1 cellular context compared by ENCODE assay signal in the genomic region with DNA sequence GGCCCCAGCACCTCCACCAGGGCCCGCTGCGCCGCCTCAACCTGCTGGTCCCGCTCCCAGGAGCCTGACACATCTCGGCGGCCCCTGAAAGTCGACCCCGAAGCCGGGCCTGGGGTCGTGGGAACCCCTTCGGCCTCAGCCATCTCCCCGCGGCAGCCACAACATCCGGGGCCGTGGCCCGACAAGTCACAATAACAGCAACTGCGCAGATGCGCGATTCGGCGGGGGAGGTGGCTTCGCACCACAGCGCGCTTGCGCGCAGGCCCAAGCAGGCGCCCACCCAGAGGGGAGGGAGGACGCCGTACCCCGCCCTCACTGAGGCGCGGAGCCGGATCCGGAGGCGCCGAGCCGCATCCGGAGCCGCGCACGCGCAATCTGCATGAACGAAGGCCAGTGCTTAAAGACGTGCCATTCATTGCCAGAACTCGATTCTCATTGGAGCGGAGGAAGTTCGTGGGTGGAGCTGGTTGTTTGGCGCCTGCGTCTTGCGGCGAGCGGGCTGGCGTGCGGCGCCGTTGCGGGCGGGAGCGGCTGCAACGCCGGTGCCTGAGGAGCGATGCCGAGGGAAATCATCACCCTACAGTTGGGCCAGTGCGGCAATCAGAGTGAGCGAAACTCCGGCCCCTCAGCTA.
TF ChIP-seq lines count a peak whose summit lies in the region.

A gene with protein sequence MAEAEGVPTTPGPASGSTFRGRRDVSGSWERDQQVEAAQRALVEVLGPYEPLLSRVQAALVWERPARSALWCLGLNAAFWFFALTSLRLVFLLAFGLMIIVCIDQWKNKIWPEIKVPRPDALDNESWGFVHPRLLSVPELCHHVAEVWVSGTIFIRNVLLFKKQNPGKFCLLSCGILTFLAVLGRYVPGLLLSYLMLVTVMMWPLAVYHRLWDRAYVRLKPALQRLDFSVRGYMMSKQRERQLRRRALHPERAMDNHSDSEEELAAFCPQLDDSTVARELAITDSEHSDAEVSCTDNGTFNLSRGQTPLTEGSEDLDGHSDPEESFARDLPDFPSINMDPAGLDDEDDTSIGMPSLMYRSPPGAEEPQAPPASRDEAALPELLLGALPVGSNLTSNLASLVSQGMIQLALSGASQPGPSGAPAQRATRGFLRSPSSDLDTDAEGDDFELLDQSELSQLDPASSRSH (minus strand): TSS at position 193 of the 632 bp plus-strand sequence. CDS start 50 bp downstream, at position 143.
A gene (plus strand): TSS at position 502 of the 632 bp plus-strand sequence. CDS start 55 bp downstream, at position 557.

TF ChIP-seq in HepG2, 621 proteins besides CTCF, POLR2A, EP300 and RAD21 (continued from another document and continues in another):
- TF ChIP-seq PHF20 (CRISPR knock-in tag; IDR thresholded peaks at IDR 0.05), result peak; percentile 80
- no peak for TF ChIP-seq SSRP1 (CRISPR knock-in tag; IDR thresholded peaks at IDR 0.05)
- TF ChIP-seq, protein P1, sequence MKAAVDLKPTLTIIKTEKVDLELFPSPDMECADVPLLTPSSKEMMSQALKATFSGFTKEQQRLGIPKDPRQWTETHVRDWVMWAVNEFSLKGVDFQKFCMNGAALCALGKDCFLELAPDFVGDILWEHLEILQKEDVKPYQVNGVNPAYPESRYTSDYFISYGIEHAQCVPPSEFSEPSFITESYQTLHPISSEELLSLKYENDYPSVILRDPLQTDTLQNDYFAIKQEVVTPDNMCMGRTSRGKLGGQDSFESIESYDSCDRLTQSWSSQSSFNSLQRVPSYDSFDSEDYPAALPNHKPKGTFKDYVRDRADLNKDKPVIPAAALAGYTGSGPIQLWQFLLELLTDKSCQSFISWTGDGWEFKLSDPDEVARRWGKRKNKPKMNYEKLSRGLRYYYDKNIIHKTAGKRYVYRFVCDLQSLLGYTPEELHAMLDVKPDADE (CRISPR knock-in tag; IDR thresholded peaks at IDR 0.05), result peak; percentile 75
- TF ChIP-seq, protein P2, sequence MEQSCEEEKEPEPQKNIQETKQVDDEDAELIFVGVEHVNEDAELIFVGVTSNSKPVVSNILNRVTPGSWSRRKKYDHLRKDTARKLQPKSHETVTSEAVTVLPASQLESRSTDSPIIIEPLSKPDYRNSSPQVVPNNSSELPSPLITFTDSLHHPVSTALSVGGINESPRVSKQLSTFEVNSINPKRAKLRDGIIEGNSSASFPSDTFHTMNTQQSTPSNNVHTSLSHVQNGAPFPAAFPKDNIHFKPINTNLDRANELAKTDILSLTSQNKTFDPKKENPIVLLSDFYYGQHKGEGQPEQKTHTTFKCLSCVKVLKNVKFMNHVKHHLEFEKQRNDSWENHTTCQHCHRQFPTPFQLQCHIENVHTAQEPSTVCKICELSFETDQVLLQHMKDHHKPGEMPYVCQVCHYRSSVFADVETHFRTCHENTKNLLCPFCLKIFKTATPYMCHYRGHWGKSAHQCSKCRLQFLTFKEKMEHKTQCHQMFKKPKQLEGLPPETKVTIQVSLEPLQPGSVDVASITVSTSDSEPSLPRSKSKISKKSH (CRISPR knock-in tag; IDR thresholded peaks at IDR 0.05; ENCODE audit: borderline replicate concordance), result peak; percentile 83
- TF ChIP-seq, protein P3, sequence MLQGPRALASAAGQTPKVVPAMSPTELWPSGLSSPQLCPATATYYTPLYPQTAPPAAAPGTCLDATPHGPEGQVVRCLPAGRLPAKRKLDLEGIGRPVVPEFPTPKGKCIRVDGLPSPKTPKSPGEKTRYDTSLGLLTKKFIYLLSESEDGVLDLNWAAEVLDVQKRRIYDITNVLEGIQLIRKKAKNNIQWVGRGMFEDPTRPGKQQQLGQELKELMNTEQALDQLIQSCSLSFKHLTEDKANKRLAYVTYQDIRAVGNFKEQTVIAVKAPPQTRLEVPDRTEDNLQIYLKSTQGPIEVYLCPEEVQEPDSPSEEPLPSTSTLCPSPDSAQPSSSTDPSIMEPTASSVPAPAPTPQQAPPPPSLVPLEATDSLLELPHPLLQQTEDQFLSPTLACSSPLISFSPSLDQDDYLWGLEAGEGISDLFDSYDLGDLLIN (CRISPR knock-in tag; IDR thresholded peaks at IDR 0.05; ENCODE audit: borderline replicate concordance), result 0 out of 2 replicates have a peak, but pooled peaks have one; percentile 84
- no peak; the same call in 1 of the 2 replicates for TF ChIP-seq ZNF552 (CRISPR knock-in tag; IDR thresholded peaks at IDR 0.05; ENCODE audit: borderline replicate concordance)
- no peak for TF ChIP-seq ASH2L (IDR thresholded peaks at IDR 0.05; ENCODE audit: insufficient read length, low read depth, low read length)
- TF ChIP-seq, protein P4, sequence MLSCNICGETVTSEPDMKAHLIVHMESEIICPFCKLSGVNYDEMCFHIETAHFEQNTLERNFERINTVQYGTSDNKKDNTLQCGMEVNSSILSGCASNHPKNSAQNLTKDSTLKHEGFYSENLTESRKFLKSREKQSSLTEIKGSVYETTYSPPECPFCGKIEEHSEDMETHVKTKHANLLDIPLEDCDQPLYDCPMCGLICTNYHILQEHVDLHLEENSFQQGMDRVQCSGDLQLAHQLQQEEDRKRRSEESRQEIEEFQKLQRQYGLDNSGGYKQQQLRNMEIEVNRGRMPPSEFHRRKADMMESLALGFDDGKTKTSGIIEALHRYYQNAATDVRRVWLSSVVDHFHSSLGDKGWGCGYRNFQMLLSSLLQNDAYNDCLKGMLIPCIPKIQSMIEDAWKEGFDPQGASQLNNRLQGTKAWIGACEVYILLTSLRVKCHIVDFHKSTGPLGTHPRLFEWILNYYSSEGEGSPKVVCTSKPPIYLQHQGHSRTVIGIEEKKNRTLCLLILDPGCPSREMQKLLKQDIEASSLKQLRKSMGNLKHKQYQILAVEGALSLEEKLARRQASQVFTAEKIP (CRISPR knock-in tag; IDR thresholded peaks at IDR 0.05; ENCODE audit: borderline replicate concordance), result no peak
- peak; percentile 30; the same call in 1 of the 2 replicates for TF ChIP-seq ZBTB38 (CRISPR knock-in tag; IDR thresholded peaks at IDR 0.05)
- peak; percentile 85; the same call in 1 of the 2 replicates for TF ChIP-seq ZNF614 (CRISPR knock-in tag; IDR thresholded peaks at IDR 0.05; ENCODE audit: borderline replicate concordance)
- TF ChIP-seq ZSCAN29 (CRISPR knock-in tag; conservative IDR thresholded peaks at IDR 0.05), result no peak
- TF ChIP-seq SRF (IDR thresholded peaks at IDR 0.05; ENCODE audit: low read depth, low read length), result no peak
- TF ChIP-seq ZNF282 (IDR thresholded peaks at IDR 0.05; ENCODE audit: partially characterized antibody), result no peak
- TF ChIP-seq ISL2 (CRISPR knock-in tag; IDR thresholded peaks at IDR 0.05), result peak; percentile 60
- TF ChIP-seq, protein P5, sequence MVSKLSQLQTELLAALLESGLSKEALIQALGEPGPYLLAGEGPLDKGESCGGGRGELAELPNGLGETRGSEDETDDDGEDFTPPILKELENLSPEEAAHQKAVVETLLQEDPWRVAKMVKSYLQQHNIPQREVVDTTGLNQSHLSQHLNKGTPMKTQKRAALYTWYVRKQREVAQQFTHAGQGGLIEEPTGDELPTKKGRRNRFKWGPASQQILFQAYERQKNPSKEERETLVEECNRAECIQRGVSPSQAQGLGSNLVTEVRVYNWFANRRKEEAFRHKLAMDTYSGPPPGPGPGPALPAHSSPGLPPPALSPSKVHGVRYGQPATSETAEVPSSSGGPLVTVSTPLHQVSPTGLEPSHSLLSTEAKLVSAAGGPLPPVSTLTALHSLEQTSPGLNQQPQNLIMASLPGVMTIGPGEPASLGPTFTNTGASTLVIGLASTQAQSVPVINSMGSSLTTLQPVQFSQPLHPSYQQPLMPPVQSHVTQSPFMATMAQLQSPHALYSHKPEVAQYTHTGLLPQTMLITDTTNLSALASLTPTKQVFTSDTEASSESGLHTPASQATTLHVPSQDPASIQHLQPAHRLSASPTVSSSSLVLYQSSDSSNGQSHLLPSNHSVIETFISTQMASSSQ (IDR thresholded peaks at IDR 0.05; ENCODE audit: low read depth), result no peak
- TF ChIP-seq, protein P5 (CRISPR knock-in tag; IDR thresholded peaks at IDR 0.05; ENCODE audit: borderline replicate concordance), result peak; percentile 4; the same call in 1 of the 2 replicates
- TF ChIP-seq, protein P6, sequence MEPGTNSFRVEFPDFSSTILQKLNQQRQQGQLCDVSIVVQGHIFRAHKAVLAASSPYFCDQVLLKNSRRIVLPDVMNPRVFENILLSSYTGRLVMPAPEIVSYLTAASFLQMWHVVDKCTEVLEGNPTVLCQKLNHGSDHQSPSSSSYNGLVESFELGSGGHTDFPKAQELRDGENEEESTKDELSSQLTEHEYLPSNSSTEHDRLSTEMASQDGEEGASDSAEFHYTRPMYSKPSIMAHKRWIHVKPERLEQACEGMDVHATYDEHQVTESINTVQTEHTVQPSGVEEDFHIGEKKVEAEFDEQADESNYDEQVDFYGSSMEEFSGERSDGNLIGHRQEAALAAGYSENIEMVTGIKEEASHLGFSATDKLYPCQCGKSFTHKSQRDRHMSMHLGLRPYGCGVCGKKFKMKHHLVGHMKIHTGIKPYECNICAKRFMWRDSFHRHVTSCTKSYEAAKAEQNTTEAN (CRISPR knock-in tag; conservative IDR thresholded peaks at IDR 0.05), result peak; percentile 48; the same call in 1 of the 2 replicates
- TF ChIP-seq CHCHD3 (CRISPR knock-in tag; IDR thresholded peaks at IDR 0.05), result no peak; the same call in 1 of the 2 replicates
- peak; percentile 96 for TF ChIP-seq ZNF605 (CRISPR knock-in tag; IDR thresholded peaks at IDR 0.05)
- TF ChIP-seq ZNF3 (CRISPR knock-in tag; IDR thresholded peaks at IDR 0.05), result no peak
- no peak for TF ChIP-seq HOXA9 (CRISPR knock-in tag; IDR thresholded peaks at IDR 0.05; ENCODE audit: borderline replicate concordance)
- TF ChIP-seq ZNF264 (CRISPR knock-in tag; IDR thresholded peaks at IDR 0.05), result peak; percentile 84
- peak; percentile 87; the same call in 1 of the 2 replicates for TF ChIP-seq TGIF2 (CRISPR knock-in tag; IDR thresholded peaks at IDR 0.05)
- peak; percentile 84; the same call in 1 of the 2 replicates for TF ChIP-seq ZNF773 (CRISPR knock-in tag; IDR thresholded peaks at IDR 0.05; ENCODE audit: borderline replicate concordance)
- TF ChIP-seq, protein P7, sequence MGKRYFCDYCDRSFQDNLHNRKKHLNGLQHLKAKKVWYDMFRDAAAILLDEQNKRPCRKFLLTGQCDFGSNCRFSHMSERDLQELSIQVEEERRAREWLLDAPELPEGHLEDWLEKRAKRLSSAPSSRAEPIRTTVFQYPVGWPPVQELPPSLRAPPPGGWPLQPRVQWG (CRISPR knock-in tag; IDR thresholded peaks at IDR 0.05; ENCODE audit: borderline replicate concordance, low read depth), result no peak
- TF ChIP-seq NCOA2 (CRISPR knock-in tag; IDR thresholded peaks at IDR 0.05), result 0 out of 2 replicates have a peak, but pooled peaks have one; percentile 15
- no peak for TF ChIP-seq FLYWCH1 (CRISPR knock-in tag; IDR thresholded peaks at IDR 0.05)
- TF ChIP-seq, protein P8, sequence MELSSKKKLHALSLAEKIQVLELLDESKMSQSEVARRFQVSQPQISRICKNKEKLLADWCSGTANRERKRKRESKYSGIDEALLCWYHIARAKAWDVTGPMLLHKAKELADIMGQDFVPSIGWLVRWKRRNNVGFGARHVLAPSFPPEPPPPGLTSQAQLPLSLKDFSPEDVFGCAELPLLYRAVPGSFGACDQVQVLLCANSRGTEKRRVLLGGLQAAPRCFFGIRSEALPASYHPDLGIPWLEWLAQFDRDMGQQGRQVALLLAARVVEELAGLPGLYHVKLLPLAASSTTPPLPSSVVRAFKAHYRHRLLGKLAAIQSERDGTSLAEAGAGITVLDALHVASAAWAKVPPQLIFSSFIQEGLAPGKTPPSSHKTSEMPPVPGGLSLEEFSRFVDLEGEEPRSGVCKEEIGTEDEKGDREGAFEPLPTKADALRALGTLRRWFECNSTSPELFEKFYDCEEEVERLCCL (CRISPR knock-in tag; IDR thresholded peaks at IDR 0.05; ENCODE audit: borderline replicate concordance), result 0 out of 2 replicates have a peak, but pooled peaks have one; percentile 44
- TF ChIP-seq ZNF747 (CRISPR knock-in tag; IDR thresholded peaks at IDR 0.05; ENCODE audit: borderline replicate concordance), result no peak; the same call in 1 of the 2 replicates
- TF ChIP-seq, protein P9, sequence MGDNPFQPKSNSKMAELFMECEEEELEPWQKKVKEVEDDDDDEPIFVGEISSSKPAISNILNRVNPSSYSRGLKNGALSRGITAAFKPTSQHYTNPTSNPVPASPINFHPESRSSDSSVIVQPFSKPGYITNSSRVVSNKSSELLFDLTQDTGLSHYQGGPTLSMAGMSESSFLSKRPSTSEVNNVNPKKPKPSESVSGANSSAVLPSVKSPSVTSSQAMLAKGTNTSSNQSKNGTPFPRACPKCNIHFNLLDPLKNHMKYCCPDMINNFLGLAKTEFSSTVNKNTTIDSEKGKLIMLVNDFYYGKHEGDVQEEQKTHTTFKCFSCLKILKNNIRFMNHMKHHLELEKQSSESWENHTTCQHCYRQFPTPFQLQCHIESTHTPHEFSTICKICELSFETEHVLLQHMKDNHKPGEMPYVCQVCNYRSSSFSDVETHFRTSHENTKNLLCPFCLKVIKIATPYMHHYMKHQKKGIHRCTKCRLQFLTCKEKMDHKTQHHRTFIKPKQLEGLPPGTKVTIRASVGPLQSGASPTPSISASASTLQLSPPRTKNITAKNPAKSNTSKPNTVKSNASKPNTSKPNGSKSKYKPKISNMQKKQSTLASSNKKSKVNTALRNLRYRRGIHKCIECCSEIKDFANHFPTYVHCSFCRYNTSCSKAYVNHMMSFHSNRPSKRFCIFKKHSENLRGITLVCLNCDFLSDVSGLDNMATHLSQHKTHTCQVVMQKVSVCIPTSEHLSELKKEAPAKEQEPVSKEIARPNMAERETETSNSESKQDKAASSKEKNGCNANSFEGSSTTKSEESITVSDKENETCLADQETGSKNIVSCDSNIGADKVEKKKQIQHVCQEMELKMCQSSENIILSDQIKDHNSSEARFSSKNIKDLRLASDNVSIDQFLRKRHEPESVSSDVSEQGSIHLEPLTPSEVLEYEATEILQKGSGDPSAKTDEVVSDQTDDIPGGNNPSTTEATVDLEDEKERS (CRISPR knock-in tag; IDR thresholded peaks at IDR 0.05), result peak; percentile 65; the same call in 1 of the 2 replicates
- TF ChIP-seq, protein P10, sequence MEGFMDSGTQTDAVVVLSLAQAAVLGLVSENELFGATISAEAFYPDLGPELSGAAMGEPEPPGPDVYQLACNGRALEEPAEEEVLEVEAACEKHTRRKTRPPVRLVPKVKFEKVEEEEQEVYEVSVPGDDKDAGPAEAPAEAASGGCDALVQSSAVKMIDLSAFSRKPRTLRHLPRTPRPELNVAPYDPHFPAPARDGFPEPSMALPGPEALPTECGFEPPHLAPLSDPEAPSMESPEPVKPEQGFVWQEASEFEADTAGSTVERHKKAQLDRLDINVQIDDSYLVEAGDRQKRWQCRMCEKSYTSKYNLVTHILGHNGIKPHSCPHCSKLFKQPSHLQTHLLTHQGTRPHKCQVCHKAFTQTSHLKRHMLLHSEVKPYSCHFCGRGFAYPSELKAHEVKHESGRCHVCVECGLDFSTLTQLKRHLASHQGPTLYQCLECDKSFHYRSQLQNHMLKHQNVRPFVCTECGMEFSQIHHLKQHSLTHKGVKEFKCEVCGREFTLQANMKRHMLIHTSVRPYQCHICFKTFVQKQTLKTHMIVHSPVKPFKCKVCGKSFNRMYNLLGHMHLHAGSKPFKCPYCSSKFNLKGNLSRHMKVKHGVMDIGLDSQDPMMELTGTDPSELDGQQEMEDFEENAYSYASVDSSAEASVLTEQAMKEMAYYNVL (CRISPR knock-in tag; IDR thresholded peaks at IDR 0.05; ENCODE audit: borderline replicate concordance), result peak; percentile 20; the same call in 1 of the 2 replicates
